ENCODE assay signal across 8 cellular contexts in the genomic region with DNA sequence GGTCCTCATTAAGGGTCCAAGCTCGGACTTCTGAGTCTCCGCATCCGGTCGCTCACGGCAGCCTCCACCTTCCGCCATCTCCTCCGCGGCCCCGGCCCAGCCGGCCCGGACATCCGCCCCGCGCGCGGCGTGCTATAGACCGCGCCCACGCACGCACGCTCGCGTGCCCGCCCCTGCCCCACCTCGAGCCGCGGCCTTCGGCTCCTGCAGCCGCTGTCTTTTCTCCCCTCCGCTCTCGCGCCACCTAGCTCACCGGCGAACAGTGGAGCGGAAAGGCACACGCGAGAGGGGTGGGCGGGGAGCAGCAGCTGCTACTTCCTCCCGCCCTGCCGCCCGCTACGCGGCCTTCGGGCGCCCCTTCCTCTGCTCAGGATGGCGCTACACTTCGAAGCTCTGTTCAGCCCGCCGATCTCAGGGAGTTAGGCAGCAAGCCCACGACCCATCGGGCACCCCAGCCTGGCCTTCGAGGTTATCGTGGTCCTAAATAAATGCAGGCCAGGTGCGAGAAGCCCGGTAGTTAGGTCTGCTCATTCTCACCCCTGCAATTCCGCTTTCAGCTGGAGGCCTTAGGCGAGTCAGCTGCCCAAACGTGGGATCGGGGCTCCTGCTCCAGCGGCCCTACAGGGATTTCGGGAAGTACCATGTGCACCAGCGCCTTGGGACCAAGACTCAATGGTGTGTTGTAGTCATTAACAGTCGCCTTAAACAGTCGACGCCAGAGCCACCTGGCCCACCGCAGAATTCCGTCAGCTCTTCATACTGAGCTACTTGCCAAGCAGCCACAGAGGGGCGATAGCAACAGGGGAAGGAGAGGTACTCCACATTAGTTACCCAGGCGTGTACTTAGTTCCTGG. TPM values are rescaled to one million over a fixed set of nuclear protein-coding genes. Genes with fewer than 3 reads are reported as not detected.
DNase-seq lines count a peak whose midpoint lies in the region; ATAC-seq and TF ChIP-seq lines count a peak whose summit lies in the region.

A gene with protein sequence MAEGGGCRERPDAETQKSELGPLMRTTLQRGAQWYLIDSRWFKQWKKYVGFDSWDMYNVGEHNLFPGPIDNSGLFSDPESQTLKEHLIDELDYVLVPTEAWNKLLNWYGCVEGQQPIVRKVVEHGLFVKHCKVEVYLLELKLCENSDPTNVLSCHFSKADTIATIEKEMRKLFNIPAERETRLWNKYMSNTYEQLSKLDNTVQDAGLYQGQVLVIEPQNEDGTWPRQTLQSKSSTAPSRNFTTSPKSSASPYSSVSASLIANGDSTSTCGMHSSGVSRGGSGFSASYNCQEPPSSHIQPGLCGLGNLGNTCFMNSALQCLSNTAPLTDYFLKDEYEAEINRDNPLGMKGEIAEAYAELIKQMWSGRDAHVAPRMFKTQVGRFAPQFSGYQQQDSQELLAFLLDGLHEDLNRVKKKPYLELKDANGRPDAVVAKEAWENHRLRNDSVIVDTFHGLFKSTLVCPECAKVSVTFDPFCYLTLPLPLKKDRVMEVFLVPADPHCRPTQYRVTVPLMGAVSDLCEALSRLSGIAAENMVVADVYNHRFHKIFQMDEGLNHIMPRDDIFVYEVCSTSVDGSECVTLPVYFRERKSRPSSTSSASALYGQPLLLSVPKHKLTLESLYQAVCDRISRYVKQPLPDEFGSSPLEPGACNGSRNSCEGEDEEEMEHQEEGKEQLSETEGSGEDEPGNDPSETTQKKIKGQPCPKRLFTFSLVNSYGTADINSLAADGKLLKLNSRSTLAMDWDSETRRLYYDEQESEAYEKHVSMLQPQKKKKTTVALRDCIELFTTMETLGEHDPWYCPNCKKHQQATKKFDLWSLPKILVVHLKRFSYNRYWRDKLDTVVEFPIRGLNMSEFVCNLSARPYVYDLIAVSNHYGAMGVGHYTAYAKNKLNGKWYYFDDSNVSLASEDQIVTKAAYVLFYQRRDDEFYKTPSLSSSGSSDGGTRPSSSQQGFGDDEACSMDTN (minus strand): TSS at position 107 of the 854 bp plus-strand sequence. CDS start 29 bp downstream, at position 78.

- intact Hi-C loops in left ventricle myocardium superior (cut with micrococcal nuclease) (no loop called here), psoas muscle (cut with DNase I) (loop anchor here (2.0 to 5.0 kb wide), 3 partner anchors 72 to 168 kb away; a partner anchor contains a TSS)

- DNase-seq in NCI-H1694 treated with DMSO at 0.1 percent for 48 hours (lab: John Stamatoyannopoulos, UW) = peak; percentile 57
- DNase-seq in amniotic stem cell (lab: John Stamatoyannopoulos, UW) = peak; percentile 73
- DNase-seq in left ventricle myocardium superior = peak; percentile 96
- DNase-seq in psoas muscle = peak; percentile 90 to 94

- WGBS in psoas muscle, 3 donors = 2 to 3% (median 2%) methylated on average over 52 to 70 of the region's 70 CpGs
- WGBS in urinary bladder = under 1% methylated on average over 70 of the region's 70 CpGs

- H3K27ac Mint-ChIP-seq in T-helper 1 cell treated with Interleukin-12 subunit alpha and Interleukin-12 subunit beta and Interleukin-4 antibody, amounts not matched to agents 30 μg/mL and 1 μg/mL, for 36 hours = peak within 1 kb of the TSS; percentile 99

- TF ChIP-seq CTCF in psoas muscle (IDR thresholded peaks at IDR 0.05) = peak; percentile 22

- H3K9me3 Mint-ChIP-seq in T-helper 1 cell treated with Interleukin-12 subunit alpha and Interleukin-12 subunit beta and Interleukin-4 antibody, amounts not matched to agents 30 μg/mL and 1 μg/mL, for 36 hours = peaks cover 5% of the 10 kb centered on the region

- peak; percentile 90 for TF ChIP-seq POLR2A in GM15510 (IDR thresholded peaks at IDR 0.05; ENCODE audit: borderline replicate concordance, extremely low read depth, insufficient read length)

- peak within 1 kb of the TSS; percentile 98 for H3K4me3 ChIP-seq in psoas muscle
- peak within 1 kb of the TSS; percentile 91 for H3K4me3 ChIP-seq in urinary bladder (ENCODE audit: low read depth, low read length)

- no peaks in the 10 kb centered on the region for H3K9me3 ChIP-seq in psoas muscle

- H3K27me3 ChIP-seq in psoas muscle (ENCODE audit: insufficient read depth in 3 of 3, low read length in 2 of 3) = no peaks in the 10 kb centered on the region

- H3K36me3 ChIP-seq in psoas muscle (ENCODE audit: insufficient read depth in 1 of 2, low read depth in 1 of 2) (peaks cover 3 to 21% of the 10 kb centered on the region in 2 donors), urinary bladder (ENCODE audit: insufficient read depth) (peaks cover 3% of the 10 kb centered on the region)

- H3K4me1 ChIP-seq in psoas muscle (peaks cover 15% of the 10 kb centered on the region), urinary bladder (ENCODE audit: insufficient read depth) (no peaks in the 10 kb centered on the region)

- H3K4me1 Mint-ChIP-seq in T-helper 1 cell treated with Interleukin-12 subunit alpha and Interleukin-12 subunit beta and Interleukin-4 antibody, amounts not matched to agents 30 μg/mL and 1 μg/mL, for 36 hours (ENCODE audit: low read depth) = peaks cover 37% of the 10 kb centered on the region

- H3K27ac ChIP-seq in psoas muscle (peak within 1 kb of the TSS; percentile 92), urinary bladder (ENCODE audit: low read depth) (peak within 1 kb of the TSS; percentile 90)

- H3K36me3 Mint-ChIP-seq in T-helper 1 cell treated with Interleukin-12 subunit alpha and Interleukin-12 subunit beta and Interleukin-4 antibody, amounts not matched to agents 30 μg/mL and 1 μg/mL, for 36 hours (ENCODE audit: low read depth) = peaks cover 15% of the 10 kb centered on the region

- H3K27me3 Mint-ChIP-seq in T-helper 1 cell treated with Interleukin-12 subunit alpha and Interleukin-12 subunit beta and Interleukin-4 antibody, amounts not matched to agents 30 μg/mL and 1 μg/mL, for 36 hours (ENCODE audit: low read depth) = no peaks in the 10 kb centered on the region

- H3K4me3 Mint-ChIP-seq in T-helper 1 cell treated with Interleukin-12 subunit alpha and Interleukin-12 subunit beta and Interleukin-4 antibody, amounts not matched to agents 30 μg/mL and 1 μg/mL, for 36 hours = peak within 1 kb of the TSS; percentile 94

- ATAC-seq in HG02938 (IDR thresholded peaks at IDR 0.05; ENCODE audit: unreplicated experiment) (peak; percentile 72), left ventricle myocardium superior (peak; percentile 98), psoas muscle (peak; percentile 94 to 97 (median 94))

RNA-seq across cellular contexts. Expression of the gene that starts here (rescaled TPM):
- total RNA-seq in left ventricle myocardium superior (37.3 TPM), psoas muscle (10 to 100 TPM; 26.7 to 35.2 (median 31.1) TPM), urinary bladder (23.7 TPM)
- polyA plus RNA-seq in psoas muscle (10 to 100 TPM; 16.3 to 21.2 (median 17.0) TPM), urinary bladder (34.2 TPM)

Comparison
In these comparisons a context has a peak if more than half of its experiments do, and no peak if none do; other contexts are left out.
1. Peak in every context shown above with its lines: DNase-seq, ATAC-seq, H3K4me3 ChIP-seq and H3K27ac ChIP-seq.